In the genomic region with DNA sequence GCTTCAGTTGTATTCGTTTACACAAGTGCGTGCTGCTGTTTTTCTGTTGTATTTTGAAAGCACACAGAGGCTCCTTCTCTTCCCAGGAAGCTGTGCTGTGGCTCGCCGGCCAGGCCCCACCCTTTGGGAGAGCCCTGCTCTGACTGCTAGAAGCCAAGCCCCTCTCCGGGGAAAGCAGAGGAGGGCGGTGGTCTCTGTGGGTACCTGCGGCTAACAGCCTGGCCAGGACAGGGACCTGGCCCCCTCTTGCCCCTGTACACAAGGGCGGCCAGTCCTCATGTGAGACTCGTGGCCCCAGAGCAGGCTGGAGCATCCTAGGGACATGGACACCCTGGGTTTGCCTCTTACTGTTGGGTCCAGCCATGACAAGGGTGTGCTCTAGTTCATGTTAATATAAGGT, we compare ENCODE assay signal across 29 cellular contexts.
"Had no signal": no experiment of that assay in that cellular context is flagged by ENCODE, and none has a peak within 500 bp of the region (broad histone marks: within the 10 kb centered on the region; RNA-seq: fewer than 3 reads in every experiment).

No MANE protein-coding gene starts in this region.

- H3K4me3 ChIP-seq: gastrocnemius medialis, mucosa of descending colon, ovary, prostate gland, testis, uterus had no signal

- H3K9me3 ChIP-seq: gastrocnemius medialis, mucosa of descending colon, neutrophil, ovary, prostate gland, testis, uterus had no signal

- H3K4me1 Mint-ChIP-seq: activated CD4-positive, alpha-beta T cell treated with anti-CD3 and anti-CD28 coated beads, Interleukin-2, amount 10 ng/mL, durations not matched to agents 24 days and 14 days; activated naive CD4-positive, alpha-beta T cell treated with anti-CD3 and anti-CD28 coated beads, Interleukin-2, amount 10 ng/mL, durations not matched to agents 7 days and 5 days; activated naive CD8-positive, alpha-beta T cell treated with anti-CD3 and anti-CD28 coated beads, Interleukin-2, amount 10 ng/mL, durations not matched to agents 7 days and 5 days had no signal

- H3K36me3 ChIP-seq: ovary, uterus had no signal

- DNase-seq: activated CD4-positive, alpha-beta memory T cell treated with anti-CD3 and anti-CD28 coated beads for 36 hours; activated CD4-positive, alpha-beta T cell treated with anti-CD3 and anti-CD28 coated beads, Interleukin-2, amount 10 ng/mL, durations not matched to agents 24 days and 14 days; activated CD4-positive, CD25-positive, alpha-beta regulatory T cell treated with anti-CD3 and anti-CD28 coated beads, Interleukin-2, amount 50 U/mL, for 72 hours; activated CD8-positive, alpha-beta memory T cell treated with anti-CD3 and anti-CD28 coated beads, Interleukin-2, amount 50 U/mL, for 4 hours; activated effector memory CD4-positive, alpha-beta T cell treated with anti-CD3 and anti-CD28 coated beads, Interleukin-2, amount 50 U/mL, for 16 hours; activated naive CD4-positive, alpha-beta T cell treated with anti-CD3 and anti-CD28 coated beads, Interleukin-2, amount 10 ng/mL, durations not matched to agents 7 days and 5 days; activated naive CD8-positive, alpha-beta T cell treated with anti-CD3 and anti-CD28 coated beads, Interleukin-2, amount 10 ng/mL, durations not matched to agents 7 days and 5 days; activated T-cell treated with anti-CD3 and anti-CD28 coated beads, Interleukin-2, amount 50 U/mL, for 1 hour; brain microvascular endothelial cell; caudate nucleus; gastrocnemius medialis; hypothalamus; immature natural killer cell; stimulated activated CD4-positive, alpha-beta T cell treated with anti-CD3 and anti-CD28 coated beads, Interleukin-12 subunit alpha, Interleukin-12 subunit beta, amount 100 ng/mL, for 4 hours; stimulated activated CD4-positive, alpha-beta T cell treated with anti-CD3 and anti-CD28 coated beads, Interleukin-4, amount 100 ng/mL, for 1 hour; stimulated activated naive CD8-positive, alpha-beta T cell treated with anti-CD3 and anti-CD28 coated beads, Interleukin-15, Interleukin-2, amounts not matched to agents 100 U/mL and 50 U/mL, for 24 hours; T-helper 9 cell; testis; WERI-Rb-1 had no signal

- H3K27ac Mint-ChIP-seq: activated CD4-positive, alpha-beta memory T cell treated with anti-CD3 and anti-CD28 coated beads for 36 hours; activated CD4-positive, alpha-beta T cell treated with anti-CD3 and anti-CD28 coated beads, Interleukin-2, amount 10 ng/mL, durations not matched to agents 24 days and 14 days; activated naive CD4-positive, alpha-beta T cell treated with anti-CD3 and anti-CD28 coated beads, Interleukin-2, amount 10 ng/mL, durations not matched to agents 7 days and 5 days; activated naive CD8-positive, alpha-beta T cell treated with anti-CD3 and anti-CD28 coated beads, Interleukin-2, amount 10 ng/mL, durations not matched to agents 7 days and 5 days; activated T-helper 1 cell treated with anti-CD3 and anti-CD28 coated beads, Interleukin-12 subunit alpha, Interleukin-12 subunit beta, Interleukin-2, Interleukin-4 antibody, amounts not matched to agents 30 ng/mL and 10 ng/mL and 1 ng/mL, durations not matched to agents 14 hours and 24 hours and 36 hours; dendritic cell treated with granulocyte-macrophage colony-stimulating factor and Interleukin-4, amounts not matched to agents 40 ng/mL and 50 ng/mL, for 4 days; immature natural killer cell; nephron; type B pancreatic cell had no signal

- H3K27me3 Mint-ChIP-seq: activated CD4-positive, alpha-beta memory T cell treated with anti-CD3 and anti-CD28 coated beads for 36 hours; activated CD4-positive, alpha-beta T cell treated with anti-CD3 and anti-CD28 coated beads, Interleukin-2, amount 10 ng/mL, durations not matched to agents 24 days and 14 days; activated naive CD4-positive, alpha-beta T cell treated with anti-CD3 and anti-CD28 coated beads, Interleukin-2, amount 10 ng/mL, durations not matched to agents 7 days and 5 days; activated naive CD8-positive, alpha-beta T cell treated with anti-CD3 and anti-CD28 coated beads, Interleukin-2, amount 10 ng/mL, durations not matched to agents 7 days and 5 days; dendritic cell treated with granulocyte-macrophage colony-stimulating factor and Interleukin-4, amounts not matched to agents 40 ng/mL and 50 ng/mL, for 4 days; type B pancreatic cell had no signal

- ATAC-seq: gastrocnemius medialis; mucosa of descending colon; stimulated activated naive CD8-positive, alpha-beta T cell treated with anti-CD3 and anti-CD28 coated beads, Interleukin-15, Interleukin-2, amounts not matched to agents 100 U/mL and 50 U/mL, for 24 hours had no signal

- H3K4me1 ChIP-seq: gastrocnemius medialis, prostate gland, uterus had no signal

- H3K36me3 Mint-ChIP-seq: activated naive CD8-positive, alpha-beta T cell treated with anti-CD3 and anti-CD28 coated beads, Interleukin-2, amount 10 ng/mL, durations not matched to agents 7 days and 5 days had no signal

- H3K27ac ChIP-seq: brain microvascular endothelial cell, epithelial cell of prostate, gastrocnemius medialis, neutrophil, ovary, prostate gland, testis, uterus, WERI-Rb-1 had no signal

- H3K4me3 Mint-ChIP-seq: activated CD4-positive, alpha-beta memory T cell treated with anti-CD3 and anti-CD28 coated beads for 36 hours; activated CD4-positive, alpha-beta T cell treated with anti-CD3 and anti-CD28 coated beads, Interleukin-2, amount 10 ng/mL, durations not matched to agents 24 days and 14 days; activated naive CD4-positive, alpha-beta T cell treated with anti-CD3 and anti-CD28 coated beads, Interleukin-2, amount 10 ng/mL, durations not matched to agents 7 days and 5 days; activated naive CD8-positive, alpha-beta T cell treated with anti-CD3 and anti-CD28 coated beads, Interleukin-2, amount 10 ng/mL, durations not matched to agents 7 days and 5 days; activated T-helper 1 cell treated with anti-CD3 and anti-CD28 coated beads, Interleukin-12 subunit alpha, Interleukin-12 subunit beta, Interleukin-2, Interleukin-4 antibody, amounts not matched to agents 30 ng/mL and 10 ng/mL and 1 ng/mL, durations not matched to agents 14 hours and 24 hours and 36 hours; dendritic cell treated with granulocyte-macrophage colony-stimulating factor and Interleukin-4, amounts not matched to agents 40 ng/mL and 50 ng/mL, for 4 days; immature natural killer cell; nephron; type B pancreatic cell had no signal

- H3K9me3 Mint-ChIP-seq: activated CD4-positive, alpha-beta memory T cell treated with anti-CD3 and anti-CD28 coated beads for 36 hours; activated CD4-positive, alpha-beta T cell treated with anti-CD3 and anti-CD28 coated beads, Interleukin-2, amount 10 ng/mL, durations not matched to agents 24 days and 14 days; activated naive CD4-positive, alpha-beta T cell treated with anti-CD3 and anti-CD28 coated beads, Interleukin-2, amount 10 ng/mL, durations not matched to agents 7 days and 5 days; activated naive CD8-positive, alpha-beta T cell treated with anti-CD3 and anti-CD28 coated beads, Interleukin-2, amount 10 ng/mL, durations not matched to agents 7 days and 5 days; activated T-helper 1 cell treated with anti-CD3 and anti-CD28 coated beads, Interleukin-12 subunit alpha, Interleukin-12 subunit beta, Interleukin-2, Interleukin-4 antibody, amounts not matched to agents 30 ng/mL and 10 ng/mL and 1 ng/mL, durations not matched to agents 14 hours and 24 hours and 36 hours; dendritic cell treated with granulocyte-macrophage colony-stimulating factor and Interleukin-4, amounts not matched to agents 40 ng/mL and 50 ng/mL, for 4 days; immature natural killer cell; nephron; type B pancreatic cell had no signal

- H3K27me3 ChIP-seq: brain microvascular endothelial cell, gastrocnemius medialis, neutrophil, ovary, testis, uterus had no signal
